ENCODE assay signal across 8 cellular contexts in the genomic region with DNA sequence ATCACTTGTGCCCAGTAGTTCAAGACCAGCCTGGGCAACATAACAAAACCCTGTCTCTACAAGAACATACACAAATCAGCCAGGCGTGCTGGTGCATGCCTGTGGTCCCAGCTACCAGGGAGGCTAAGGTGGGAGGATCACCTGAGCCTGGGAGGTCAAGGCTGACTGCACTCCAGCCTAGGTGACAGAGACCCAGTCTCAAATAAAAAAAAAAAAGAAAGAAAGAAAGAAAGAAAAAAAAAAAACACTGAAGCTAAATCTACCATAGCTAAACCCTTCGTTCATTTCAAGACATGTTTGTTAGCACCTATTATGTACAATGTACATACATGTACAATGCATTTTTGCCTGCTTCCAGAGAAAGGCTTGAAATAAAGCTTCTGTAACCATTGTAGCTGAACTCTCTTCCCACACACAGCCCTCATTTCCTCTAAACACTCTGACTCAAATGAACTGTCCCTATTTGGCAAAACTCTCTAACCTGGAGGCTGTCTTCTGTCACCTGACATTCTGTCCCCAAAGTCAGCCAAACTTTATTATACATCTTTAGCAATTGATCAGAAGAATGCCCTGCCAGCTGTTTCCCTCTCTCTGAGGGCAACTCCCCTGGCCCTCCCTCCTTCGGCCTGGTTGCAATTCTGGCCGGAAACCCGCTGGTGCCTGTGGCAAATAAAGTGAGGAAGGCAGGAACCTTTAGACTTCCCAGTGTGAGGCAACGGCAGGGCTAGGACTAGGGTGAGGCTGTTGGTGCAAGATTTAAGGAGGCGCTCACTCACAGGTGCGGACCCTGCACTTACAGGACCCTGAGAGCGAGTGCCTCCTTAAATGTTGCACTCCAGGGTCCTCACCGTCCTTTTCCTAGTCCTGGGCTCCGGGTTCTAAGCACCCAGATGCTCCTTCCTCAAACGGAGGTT. TPM values are rescaled to one million over a fixed set of nuclear protein-coding genes. Genes with fewer than 3 reads are reported as not detected.
DNase-seq lines count a peak whose midpoint lies in the region; ATAC-seq, FAIRE-seq and TF ChIP-seq lines count a peak whose summit lies in the region.

No MANE protein-coding gene starts in this region.

- H3K4me1 ChIP-seq in muscle layer of colon (ENCODE audit: insufficient read depth, low read length): peaks cover 19% of the 10 kb centered on the region
- H3K4me1 ChIP-seq in tibial artery: peaks cover 0 to 30% (median 17%) of the 10 kb centered on the region in 4 donors

- H3K36me3 Mint-ChIP-seq in activated CD4-positive, alpha-beta T cell treated with anti-CD3 and anti-CD28 coated beads, Interleukin-2, amount 10 ng/mL, durations not matched to agents 7 days and 5 days (ENCODE audit: low read depth): peaks cover 7% of the 10 kb centered on the region

- H3K27ac ChIP-seq in muscle layer of colon (ENCODE audit: low read depth, low read length) (peak overlapping the region; percentile 91), tibial artery (peak overlapping the region; percentile 87 to 91)

- no peaks in the 10 kb centered on the region for H3K27me3 Mint-ChIP-seq in activated CD4-positive, alpha-beta T cell treated with anti-CD3 and anti-CD28 coated beads, Interleukin-2, amount 10 ng/mL, durations not matched to agents 7 days and 5 days

- no peak for TF ChIP-seq POLR2A in erythroblast (IDR thresholded peaks at IDR 0.05; ENCODE audit: low read length)

- H3K4me3 Mint-ChIP-seq in activated CD4-positive, alpha-beta T cell treated with anti-CD3 and anti-CD28 coated beads, Interleukin-2, amount 10 ng/mL, durations not matched to agents 7 days and 5 days: peak overlapping the region; percentile 95

- H3K27ac Mint-ChIP-seq in activated CD4-positive, alpha-beta T cell treated with anti-CD3 and anti-CD28 coated beads, Interleukin-2, amount 10 ng/mL, durations not matched to agents 7 days and 5 days: peak overlapping the region; percentile 95

- TF ChIP-seq CTCF in tibial artery (IDR thresholded peaks at IDR 0.05): no peak

- DNase-seq in ELF-1 (ENCODE audit: low read depth, low spot score) (peak; percentile 77), HTR-8/SVneo (ENCODE audit: insufficient read length, low spot score) (peak; percentile 75), tibial artery (peak; percentile 82 to 85), erythroblast (lab: John Stamatoyannopoulos, UW) (no peak), inferior parietal cortex (ENCODE audit: extremely low spot score) (no peak)
- peak; percentile 43 for DNase-seq in activated CD4-positive, alpha-beta T cell treated with anti-CD3 and anti-CD28 coated beads, Interleukin-2, amount 10 ng/mL, durations not matched to agents 7 days and 5 days

- ATAC-seq in esophagus mucosa: peak; percentile 73

- peaks cover 28% of the 10 kb centered on the region for H3K4me1 Mint-ChIP-seq in activated CD4-positive, alpha-beta T cell treated with anti-CD3 and anti-CD28 coated beads, Interleukin-2, amount 10 ng/mL, durations not matched to agents 7 days and 5 days

- CTCF ChIA-PET in activated CD4-positive, alpha-beta T cell treated with anti-CD3 and anti-CD28 coated beads, Interleukin-2, amount 10 ng/mL, durations not matched to agents 7 days and 5 days (lab: Charles Lee): interaction anchor here (0.6 to 3.5 kb wide), 7 partner anchors 10 to 91 kb away, joined by 3 to 20 read pairs (median 5); no protein-coding TSS in a partner anchor

- POLR2A ChIA-PET in activated CD4-positive, alpha-beta T cell treated with anti-CD3 and anti-CD28 coated beads, Interleukin-2, amount 10 ng/mL, durations not matched to agents 7 days and 5 days (lab: Charles Lee): interaction anchor here (1.1 kb wide), 1 partner anchor 86 kb away, joined by 4 read pairs; no protein-coding TSS in a partner anchor

- no peaks in the 10 kb centered on the region for H3K36me3 ChIP-seq in muscle layer of colon (ENCODE audit: insufficient read depth, low read length)
- H3K36me3 ChIP-seq in tibial artery: no peaks in the 10 kb centered on the region

- H3K27me3 ChIP-seq in muscle layer of colon (ENCODE audit: control insufficient read depth in 1 of 2, insufficient read depth in 2 of 2, low read length in 2 of 2) (no peaks in the 10 kb centered on the region), tibial artery (no peaks in the 10 kb centered on the region)

- peak overlapping the region; percentile 79 to 84 for H3K4me3 ChIP-seq in muscle layer of colon (ENCODE audit: low read depth in 1 of 2, low read length in 2 of 2)
- peak overlapping the region; percentile 92 to 94 for H3K4me3 ChIP-seq in tibial artery

- intact Hi-C loops in tibial artery (cut with DNase I; ENCODE audit: low total_unique reads): loop anchor here (5.0 kb wide), 1 partner anchor 72 kb away; a partner anchor contains a TSS

- FAIRE-seq in HTR-8/SVneo (lab: Jason Lieb, UNC): peak; percentile 70

- H3K9me3 Mint-ChIP-seq in activated CD4-positive, alpha-beta T cell treated with anti-CD3 and anti-CD28 coated beads, Interleukin-2, amount 10 ng/mL, durations not matched to agents 7 days and 5 days: no peaks in the 10 kb centered on the region

- H3K9me3 ChIP-seq in muscle layer of colon (ENCODE audit: low read length): no peaks in the 10 kb centered on the region
- no peaks in the 10 kb centered on the region for H3K9me3 ChIP-seq in tibial artery

- H3K9ac ChIP-seq in muscle layer of colon (ENCODE audit: low read length): peak overlapping the region; percentile 56

RNA-seq across cellular contexts. Expression of a gene that starts 1.8 kb away (rescaled TPM):
- 10 to 100 TPM; 66.8 to 73.7 TPM for total RNA-seq in activated CD4-positive, alpha-beta T cell treated with anti-CD3 and anti-CD28 coated beads, Interleukin-2, amount 10 ng/mL, durations not matched to agents 7 days and 5 days
- 81.9 TPM for total RNA-seq in esophagus mucosa

RNA-seq across cellular contexts. Expression of a gene that starts 7.8 kb away (rescaled TPM):
- total RNA-seq in activated CD4-positive, alpha-beta T cell treated with anti-CD3 and anti-CD28 coated beads, Interleukin-2, amount 10 ng/mL, durations not matched to agents 7 days and 5 days: 1 to 10 TPM; 6.2 to 6.3 TPM
- 0.72 TPM for total RNA-seq in esophagus mucosa

RNA-seq across cellular contexts. Expression of a gene that starts 20.6 kb away (rescaled TPM):
- total RNA-seq in activated CD4-positive, alpha-beta T cell treated with anti-CD3 and anti-CD28 coated beads, Interleukin-2, amount 10 ng/mL, durations not matched to agents 7 days and 5 days: 10 to 100 TPM; 11.9 to 18.6 TPM
- total RNA-seq in esophagus mucosa: 52.2 TPM

RNA-seq across cellular contexts. Expression of a gene that starts 50.1 kb away (rescaled TPM):
- 10 to 100 TPM; 41.2 to 42.6 TPM for total RNA-seq in activated CD4-positive, alpha-beta T cell treated with anti-CD3 and anti-CD28 coated beads, Interleukin-2, amount 10 ng/mL, durations not matched to agents 7 days and 5 days
- total RNA-seq in esophagus mucosa: 15.6 TPM

RNA-seq across cellular contexts. Expression of a gene that starts 50.4 kb away (rescaled TPM):
- 1 to 10 TPM; 4.1 to 5.0 TPM for total RNA-seq in activated CD4-positive, alpha-beta T cell treated with anti-CD3 and anti-CD28 coated beads, Interleukin-2, amount 10 ng/mL, durations not matched to agents 7 days and 5 days
- total RNA-seq in esophagus mucosa: 9.1 TPM

Comparison
In these comparisons a context has a peak if more than half of its experiments do, and no peak if none do; other contexts are left out.
1. DNase-seq: peak in ELF-1 (single experiment), HTR-8/SVneo (single experiment), activated CD4-positive, alpha-beta T cell treated with anti-CD3 and anti-CD28 coated beads, Interleukin-2, amount 10 ng/mL, durations not matched to agents 7 days and 5 days (single experiment) and tibial artery (2 of 2); none in erythroblast (0 of 2) and inferior parietal cortex (single experiment).